ENCODE assay signal across 21 cellular contexts in the genomic region with DNA sequence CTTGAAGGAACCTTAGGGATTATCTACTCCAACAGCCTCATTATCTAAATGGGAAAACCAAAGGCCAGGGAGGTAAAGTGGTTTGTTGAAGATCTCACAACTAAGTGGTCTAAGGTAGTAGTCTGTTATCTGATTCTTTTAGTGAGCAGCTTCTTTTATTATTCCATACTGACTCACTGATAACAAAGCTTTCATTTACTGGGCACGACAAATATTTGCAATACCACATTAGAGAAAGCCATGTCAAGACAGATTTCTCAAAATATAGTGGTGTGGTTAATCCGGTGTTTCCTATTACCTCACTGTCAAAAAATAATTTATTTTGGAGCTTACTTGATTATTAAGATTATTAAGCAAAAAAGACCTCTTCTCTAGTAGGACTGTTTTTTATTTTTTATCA.
DNase-seq lines count a peak whose midpoint lies in the region; ATAC-seq and TF ChIP-seq lines count a peak whose summit lies in the region.
"Had no signal": no experiment of that assay in that cellular context is flagged by ENCODE, and none has a peak within 500 bp of the region (broad histone marks: within the 10 kb centered on the region; RNA-seq: fewer than 3 reads in every experiment).

No MANE protein-coding gene starts in this region.

- H3K36me3 ChIP-seq in SK-N-SH (replicated peaks in 1 of 2; ENCODE audit: control insufficient read depth in 1 of 2, insufficient read depth in 2 of 2, low read length in 1 of 2): no peaks in the 10 kb centered on the region
- H3K36me3 ChIP-seq in smooth muscle cell (ENCODE audit: low read depth): no peaks in the 10 kb centered on the region
- no peaks in the 10 kb centered on the region for H3K36me3 ChIP-seq in brain microvascular endothelial cell (replicated peaks)
- H3K36me3 ChIP-seq: BE2C; BLaER1 treated with 17β-estradiol and CSF1 and Interleukin-3, amounts not matched to agents 10 nM and 100 nM had no signal

- no peaks in the 10 kb centered on the region for H3K27me3 ChIP-seq in SK-N-SH (ENCODE audit: insufficient read depth)
- no peaks in the 10 kb centered on the region for H3K27me3 ChIP-seq in smooth muscle cell (ENCODE audit: low read depth)
- H3K27me3 ChIP-seq in brain microvascular endothelial cell (replicated peaks): no peaks in the 10 kb centered on the region
- H3K27me3 ChIP-seq: BE2C; BLaER1 treated with 17β-estradiol and CSF1 and Interleukin-3, amounts not matched to agents 10 nM and 100 nM had no signal

- in situ Hi-C loops in brain microvascular endothelial cell (cut with HindIII; ENCODE audit: low pct_ligation_motif_present, low sequenced_read_pairs): no loop called here

- H3K27ac ChIP-seq in SK-N-SH (ENCODE audit: low read depth in 2 of 2, low read length in 1 of 2) (no peak overlapping the region), smooth muscle cell (ENCODE audit: low read depth) (no peak overlapping the region), brain microvascular endothelial cell (no peak overlapping the region)
- H3K27ac ChIP-seq: 22Rv1; A549; BLaER1 treated with 17β-estradiol and CSF1 and Interleukin-3, amounts not matched to agents 10 nM and 100 nM had no signal

- CTCF ChIA-PET in SK-N-SH (lab: Yijun Ruan, JAX): interaction anchor here (1.1 to 1.5 kb wide), 2 partner anchors 9 to 248 kb away, joined by 3 to 5 read pairs; no protein-coding TSS in a partner anchor

- no peak overlapping the region for H3K9ac ChIP-seq in SK-N-SH
- H3K9ac ChIP-seq in smooth muscle cell (ENCODE audit: low read depth): no peak overlapping the region
- H3K9ac ChIP-seq: BLaER1 treated with 17β-estradiol and CSF1 and Interleukin-3, amounts not matched to agents 10 nM and 100 nM had no signal

- no peak overlapping the region for H3K4me2 ChIP-seq in SK-N-SH
- H3K4me2 ChIP-seq in smooth muscle cell: peak overlapping the region; percentile 9
- H3K4me2 ChIP-seq: A549; BLaER1 treated with 17β-estradiol and CSF1 and Interleukin-3, amounts not matched to agents 10 nM and 100 nM had no signal

- H3K9me3 ChIP-seq in SK-N-SH (0 out of 2 replicates have a peak, but pooled peaks cover 4% of the 10 kb centered on the region), smooth muscle cell (replicated peaks; ENCODE audit: low read depth) (no peaks in the 10 kb centered on the region)
- H3K9me3 ChIP-seq: A549, BE2C had no signal

- no peaks in the 10 kb centered on the region for H3F3A ChIP-seq in SK-N-SH (replicated peaks; ENCODE audit: insufficient read depth)
- H3F3A ChIP-seq in smooth muscle cell (ENCODE audit: low read depth): no peaks in the 10 kb centered on the region

- 20% methylated on average over 2 of the region's 2 CpGs for WGBS in SK-N-SH (ENCODE audit: low lambda C conversion rate)
- 20% methylated on average over 2 of the region's 2 CpGs for WGBS in smooth muscle cell (ENCODE audit: low lambda C conversion rate)

- TF ChIP-seq EP300 in SK-N-SH (IDR thresholded peaks at IDR 0.05; ENCODE audit: borderline replicate concordance in 1 of 2, low read depth in 1 of 2, low read length in 1 of 2): no peak

- TF ChIP-seq CTCF in SK-N-SH (IDR thresholded peaks at IDR 0.05) (no peak), smooth muscle cell (IDR thresholded peaks at IDR 0.05; ENCODE audit: borderline replicate concordance, insufficient read depth, poor library complexity, severe bottlenecking) (no peak), brain microvascular endothelial cell (IDR thresholded peaks at IDR 0.05; ENCODE audit: low read depth, low read length, missing control alignments) (no peak)

- no peaks in the 10 kb centered on the region for H3K9me2 ChIP-seq in SK-N-SH

- H2AFZ ChIP-seq in SK-N-SH (ENCODE audit: low read depth): no peak overlapping the region
- no peak overlapping the region for H2AFZ ChIP-seq in smooth muscle cell (ENCODE audit: low read depth)

- H3K79me2 ChIP-seq in SK-N-SH (ENCODE audit: insufficient read depth) (no peaks in the 10 kb centered on the region), smooth muscle cell (ENCODE audit: low read depth) (no peaks in the 10 kb centered on the region)

- H3K4me3 ChIP-seq in SK-N-SH (ENCODE audit: low read depth in 2 of 2, low read length in 1 of 2) (no peak overlapping the region), smooth muscle cell (no peak overlapping the region), brain microvascular endothelial cell (ENCODE audit: low read depth, low read length) (no peak overlapping the region)
- H3K4me3 ChIP-seq: A549; BLaER1 treated with 17β-estradiol and CSF1 and Interleukin-3, amounts not matched to agents 10 nM and 100 nM had no signal

- DNase-seq in SK-N-SH: no peak
- DNase-seq in astrocyte of the hippocampus (ENCODE audit: low read depth, low spot score): peak; percentile 11
- no peak for DNase-seq in smooth muscle cell (lab: John Stamatoyannopoulos, UW; ENCODE audit: unreplicated experiment)
- DNase-seq in brain microvascular endothelial cell: no peak
- DNase-seq in SW 1271 (lab: John Stamatoyannopoulos, UW): no peak
- DNase-seq: ACHN; AML-193; BE2C; Calu3; CD4-positive, alpha-beta T cell; CD8-positive, alpha-beta memory T cell; COR-L47; DMS53; DMS79 treated with DMSO at 0.1 percent for 48 hours; GF-D8; H7; HCEC 1CT had no signal

- no peak for ATAC-seq in SK-N-SH treated with all-trans-retinoic acid at 6 μM for 48 hours
- ATAC-seq: A549 had no signal

- no peak for TF ChIP-seq RAD21 in SK-N-SH (IDR thresholded peaks at IDR 0.05; ENCODE audit: low read length)

- H4K20me1 ChIP-seq in SK-N-SH (ENCODE audit: insufficient read depth): no peaks in the 10 kb centered on the region
- H4K20me1 ChIP-seq in smooth muscle cell (ENCODE audit: low read depth): no peaks in the 10 kb centered on the region
- H4K20me1 ChIP-seq: BLaER1 treated with 17β-estradiol and CSF1 and Interleukin-3, amounts not matched to agents 10 nM and 100 nM had no signal

- no peaks in the 10 kb centered on the region for H3K4me1 ChIP-seq in SK-N-SH (ENCODE audit: control insufficient read depth in 1 of 2, insufficient read depth in 2 of 2, low read depth in 1 of 2, low read length in 1 of 2)
- H3K4me1 ChIP-seq in smooth muscle cell (ENCODE audit: low read depth): no peaks in the 10 kb centered on the region
- H3K4me1 ChIP-seq: A549; BE2C; BLaER1 treated with 17β-estradiol and CSF1 and Interleukin-3, amounts not matched to agents 10 nM and 100 nM had no signal

- POLR2A ChIA-PET in SK-N-SH (lab: Yijun Ruan, JAX): no interaction called here

TF ChIP-seq in SK-N-SH treated with all-trans-retinoic acid at 6 μM for 48 hours, 23 proteins besides CTCF, POLR2A, EP300 and RAD21:
- no peak for TF ChIP-seq BACH2 (CRISPR knock-in tag; IDR thresholded peaks at IDR 0.05; ENCODE audit: borderline replicate concordance)
- no peak for TF ChIP-seq RARB (CRISPR knock-in tag; IDR thresholded peaks at IDR 0.05)
- TF ChIP-seq, protein P1, sequence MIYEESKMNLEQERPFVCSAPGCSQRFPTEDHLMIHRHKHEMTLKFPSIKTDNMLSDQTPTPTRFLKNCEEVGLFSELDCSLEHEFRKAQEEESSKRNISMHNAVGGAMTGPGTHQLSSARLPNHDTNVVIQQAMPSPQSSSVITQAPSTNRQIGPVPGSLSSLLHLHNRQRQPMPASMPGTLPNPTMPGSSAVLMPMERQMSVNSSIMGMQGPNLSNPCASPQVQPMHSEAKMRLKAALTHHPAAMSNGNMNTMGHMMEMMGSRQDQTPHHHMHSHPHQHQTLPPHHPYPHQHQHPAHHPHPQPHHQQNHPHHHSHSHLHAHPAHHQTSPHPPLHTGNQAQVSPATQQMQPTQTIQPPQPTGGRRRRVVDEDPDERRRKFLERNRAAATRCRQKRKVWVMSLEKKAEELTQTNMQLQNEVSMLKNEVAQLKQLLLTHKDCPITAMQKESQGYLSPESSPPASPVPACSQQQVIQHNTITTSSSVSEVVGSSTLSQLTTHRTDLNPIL (CRISPR knock-in tag; IDR thresholded peaks at IDR 0.05; ENCODE audit: low read depth): peak; percentile 51; the same call in 1 of the 2 replicates
- peak; percentile 29; the same call in 1 of the 2 replicates for TF ChIP-seq ZFP3 (CRISPR knock-in tag; IDR thresholded peaks at IDR 0.05)
- TF ChIP-seq ISL1 (CRISPR knock-in tag; IDR thresholded peaks at IDR 0.05): peak; percentile 88

TF ChIP-seq in SK-N-SH, 30 proteins besides CTCF, POLR2A, EP300 and RAD21:
- no peak for TF ChIP-seq CHD2 (IDR thresholded peaks at IDR 0.05; ENCODE audit: low read length, partially characterized antibody)
- TF ChIP-seq GATA2 (CRISPR knock-in tag; IDR thresholded peaks at IDR 0.05): no peak
- no peak for TF ChIP-seq RFX5 (IDR thresholded peaks at IDR 0.05; ENCODE audit: low read length)
- TF ChIP-seq, protein P2, sequence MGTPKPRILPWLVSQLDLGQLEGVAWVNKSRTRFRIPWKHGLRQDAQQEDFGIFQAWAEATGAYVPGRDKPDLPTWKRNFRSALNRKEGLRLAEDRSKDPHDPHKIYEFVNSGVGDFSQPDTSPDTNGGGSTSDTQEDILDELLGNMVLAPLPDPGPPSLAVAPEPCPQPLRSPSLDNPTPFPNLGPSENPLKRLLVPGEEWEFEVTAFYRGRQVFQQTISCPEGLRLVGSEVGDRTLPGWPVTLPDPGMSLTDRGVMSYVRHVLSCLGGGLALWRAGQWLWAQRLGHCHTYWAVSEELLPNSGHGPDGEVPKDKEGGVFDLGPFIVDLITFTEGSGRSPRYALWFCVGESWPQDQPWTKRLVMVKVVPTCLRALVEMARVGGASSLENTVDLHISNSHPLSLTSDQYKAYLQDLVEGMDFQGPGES (IDR thresholded peaks at IDR 0.05; ENCODE audit: low read depth, low read length): no peak
- TF ChIP-seq MEF2A (IDR thresholded peaks at IDR 0.05; ENCODE audit: borderline replicate concordance, low read depth): no peak
- TF ChIP-seq FOSL2 (IDR thresholded peaks at IDR 0.05; ENCODE audit: borderline replicate concordance, low read depth): no peak
- TF ChIP-seq RCOR1 (IDR thresholded peaks at IDR 0.05; ENCODE audit: low read length): no peak
- no peak for TF ChIP-seq TAF1 (IDR thresholded peaks at IDR 0.05; ENCODE audit: borderline replicate concordance, low read depth, low read length)
- no peak for TF ChIP-seq NRF1 (IDR thresholded peaks at IDR 0.05; ENCODE audit: low read depth, low read length)
- TF ChIP-seq RXRA (IDR thresholded peaks at IDR 0.05; ENCODE audit: borderline replicate concordance, low read depth): no peak
- no peak for TF ChIP-seq EZH2phosphoT487 (IDR thresholded peaks at IDR 0.05; ENCODE audit: borderline replicate concordance, low read depth)
- no peak for TF ChIP-seq MXI1 (IDR thresholded peaks at IDR 0.05; ENCODE audit: low read depth, low read length)
- no peak for TF ChIP-seq SIN3A (IDR thresholded peaks at IDR 0.05; ENCODE audit: borderline replicate concordance, low read depth, low read length)
